In the genomic region with DNA sequence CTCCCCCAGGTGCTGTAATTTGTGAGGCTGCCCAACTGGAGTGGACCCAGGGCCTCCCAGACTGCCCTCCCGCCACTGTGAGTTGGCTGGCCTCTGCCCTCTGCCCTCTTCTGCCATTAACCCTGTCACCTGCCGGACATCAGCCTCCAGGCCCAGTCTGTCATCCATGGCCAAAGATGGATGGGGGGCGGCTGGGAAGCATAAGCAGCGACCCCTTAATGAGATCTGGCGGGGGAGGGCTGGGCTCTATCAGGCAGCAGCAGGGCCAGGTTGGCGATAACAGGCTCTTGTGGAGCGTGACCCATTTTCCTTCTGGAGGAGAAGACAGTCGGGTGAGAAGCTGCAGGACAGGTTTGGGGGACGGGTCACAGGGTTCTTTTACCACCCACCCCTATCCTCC, we compare ENCODE assay signal across 22 cellular contexts. TPM values are rescaled to one million over a fixed set of nuclear protein-coding genes. Genes with fewer than 3 reads are reported as not detected.
"Had no signal": no experiment of that assay in that cellular context is flagged by ENCODE, and none has a peak within 500 bp of the region (broad histone marks: within the 10 kb centered on the region; RNA-seq: fewer than 3 reads in every experiment).

No MANE protein-coding gene starts in this region.

- H3K9me3 ChIP-seq: mucosa of descending colon, prostate gland, SJSA1, upper lobe of right lung had no signal

- H3K36me3 ChIP-seq: prostate gland, SJSA1, upper lobe of right lung had no signal

- H3K27ac ChIP-seq: foreskin keratinocyte, prostate gland, SJSA1, upper lobe of right lung had no signal

- H3K27ac Mint-ChIP-seq: activated CD8-positive, alpha-beta memory T cell treated with anti-CD3 and anti-CD28 coated beads, Interleukin-2, amount 10 ng/mL, durations not matched to agents 7 days and 5 days; activated T-helper 2 cell treated with anti-CD3 and anti-CD28 coated beads, Interferon-gamma antibody, Interleukin-2, Interleukin-4, amounts not matched to agents 10 μg/mL and 5 μg/mL and 100 μg/mL, durations not matched to agents 14 hours and 24 hours and 36 hours; immature natural killer cell; naive thymus-derived CD4-positive, alpha-beta T cell had no signal

- H3K4me3 Mint-ChIP-seq: activated CD8-positive, alpha-beta memory T cell treated with anti-CD3 and anti-CD28 coated beads, Interleukin-2, amount 10 ng/mL, durations not matched to agents 7 days and 5 days; immature natural killer cell; naive thymus-derived CD4-positive, alpha-beta T cell had no signal

- H3K9me3 Mint-ChIP-seq: activated T-helper 2 cell treated with anti-CD3 and anti-CD28 coated beads, Interferon-gamma antibody, Interleukin-2, Interleukin-4, amounts not matched to agents 10 μg/mL and 5 μg/mL and 100 μg/mL, durations not matched to agents 14 hours and 24 hours and 36 hours had no signal

- H3K36me3 Mint-ChIP-seq: activated CD8-positive, alpha-beta memory T cell treated with anti-CD3 and anti-CD28 coated beads, Interleukin-2, amount 10 ng/mL, durations not matched to agents 7 days and 5 days; immature natural killer cell; naive thymus-derived CD4-positive, alpha-beta T cell had no signal

- FAIRE-seq: colon had no signal

- DNase-seq: activated CD4-positive, alpha-beta T cell treated with anti-CD3 and anti-CD28 coated beads, Interleukin-2, amount 50 U/mL, for 48 hours; activated CD8-positive, alpha-beta memory T cell treated with anti-CD3 and anti-CD28 coated beads, Interleukin-2, amount 10 ng/mL, durations not matched to agents 7 days and 5 days; activated naive CD4-positive, alpha-beta T cell treated with anti-CD3 and anti-CD28 coated beads, Interleukin-2, amount 50 U/mL, for 16 hours; activated T-cell treated with anti-CD3 and anti-CD28 coated beads, Interleukin-2, amount 50 U/mL, for 1 hour; caudate nucleus; effector memory CD4-positive, alpha-beta T cell; foreskin keratinocyte; head of caudate nucleus; immature natural killer cell; left cardiac atrium; mucosa of descending colon; naive thymus-derived CD4-positive, alpha-beta T cell; occipital lobe; right cardiac atrium; stimulated activated naive CD8-positive, alpha-beta T cell treated with anti-CD3 and anti-CD28 coated beads, Interleukin-15, Interleukin-2, amounts not matched to agents 100 U/mL and 50 U/mL, for 24 hours; upper lobe of right lung had no signal

- H3K4me3 ChIP-seq: mucosa of descending colon, prostate gland, SJSA1, upper lobe of right lung had no signal

- H3K4me1 ChIP-seq: foreskin keratinocyte, prostate gland, upper lobe of right lung had no signal

- H3K4me1 Mint-ChIP-seq: activated CD8-positive, alpha-beta memory T cell treated with anti-CD3 and anti-CD28 coated beads, Interleukin-2, amount 10 ng/mL, durations not matched to agents 7 days and 5 days; immature natural killer cell had no signal

RNA-seq across cellular contexts. Expression of gene PRR15L, which starts 38.5 kb away (rescaled TPM):
- total RNA-seq: activated CD8-positive, alpha-beta memory T cell treated with anti-CD3 and anti-CD28 coated beads, Interleukin-2, amount 10 ng/mL, durations not matched to agents 7 days and 5 days; activated T-helper 2 cell treated with anti-CD3 and anti-CD28 coated beads, Interferon-gamma antibody, Interleukin-2, Interleukin-4, amounts not matched to agents 10 μg/mL and 5 μg/mL and 100 μg/mL, durations not matched to agents 14 hours and 24 hours and 36 hours; foreskin keratinocyte; lung microvascular endothelial cell; naive thymus-derived CD4-positive, alpha-beta T cell; occipital lobe; right cardiac atrium; SJSA1; temporal lobe had no signal
- polyA plus RNA-seq: foreskin keratinocyte, right cardiac atrium had no signal
